In the genomic region with DNA sequence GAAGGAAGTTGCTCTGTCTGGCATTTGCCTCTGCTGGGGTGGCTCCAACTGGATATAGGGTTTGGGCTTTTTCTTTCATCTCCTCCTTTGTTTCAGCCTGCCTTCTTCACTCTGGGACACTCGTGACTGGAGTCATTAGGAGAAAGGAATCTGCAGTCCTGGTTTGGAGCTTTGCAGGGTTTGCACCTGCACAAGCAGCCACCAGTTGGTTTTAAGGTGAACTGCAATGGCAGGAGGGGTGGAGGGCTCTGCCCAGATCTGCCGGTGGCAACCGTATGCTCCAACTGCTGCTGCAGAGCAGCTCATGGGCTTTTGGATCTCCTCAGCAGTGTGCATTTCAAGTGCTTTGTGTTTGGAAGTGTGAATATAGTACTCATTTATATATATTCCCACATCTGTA, we compare ENCODE assay signal across 10 cellular contexts.
DNase-seq lines count a peak whose midpoint lies in the region; ATAC-seq and TF ChIP-seq lines count a peak whose summit lies in the region.
"Had no signal": no experiment of that assay in that cellular context is flagged by ENCODE, and none has a peak within 500 bp of the region (broad histone marks: within the 10 kb centered on the region; RNA-seq: fewer than 3 reads in every experiment).

No MANE protein-coding gene starts in this region.

- CTCF ChIA-PET in CD4-positive, alpha-beta T cell (lab: Charles Lee): interaction anchor here (0.7 to 1.3 kb wide), 4 partner anchors 16 to 289 kb away, joined by 3 to 7 read pairs (median 4); no protein-coding TSS in a partner anchor
- CTCF ChIA-PET in RWPE1 (lab: Yijun Ruan, JAX): interaction anchor here (1.1 kb wide), 1 partner anchor 226 kb away, joined by 3 read pairs; no protein-coding TSS in a partner anchor

- TF ChIP-seq EP300 in esophagus muscularis mucosa (IDR thresholded peaks at IDR 0.05): no peak

- TF ChIP-seq POLR2A in esophagus muscularis mucosa (IDR thresholded peaks at IDR 0.05; ENCODE audit: low read depth): no peak

- no peaks in the 10 kb centered on the region for H3K36me3 ChIP-seq in iPS-20b (ENCODE audit: insufficient read depth, low read depth, low read length)
- H3K36me3 ChIP-seq in esophagus muscularis mucosa: no peaks in the 10 kb centered on the region

- H3K4me3 ChIP-seq in GM12864 (ENCODE audit: low read depth, low read length): no peak overlapping the region
- H3K4me3 ChIP-seq in iPS-20b (ENCODE audit: low read length): peak overlapping the region; percentile 37; the same call in 1 of the 2 replicates
- H3K4me3 ChIP-seq in esophagus muscularis mucosa: no peak overlapping the region

- H3K27me3 Mint-ChIP-seq in CD4-positive, alpha-beta T cell: no peaks in the 10 kb centered on the region

- ATAC-seq in CD4-positive, alpha-beta T cell (ENCODE audit: poor library complexity): no peak
- no peak for ATAC-seq in HG02678 (IDR thresholded peaks at IDR 0.05; ENCODE audit: unreplicated experiment)
- ATAC-seq: Panc1 had no signal

- no peaks in the 10 kb centered on the region for H3K27me3 ChIP-seq in CD4-positive, alpha-beta T cell (ENCODE audit: control insufficient read depth, insufficient read depth, low read length)
- H3K27me3 ChIP-seq in iPS-20b (ENCODE audit: insufficient read depth, low read length) (peaks cover 13% of the 10 kb centered on the region), esophagus muscularis mucosa (no peaks in the 10 kb centered on the region)

- POLR2A ChIA-PET in CD4-positive, alpha-beta T cell (lab: Charles Lee): interaction anchor here (0.8 to 1.6 kb wide), 4 partner anchors 26 to 94 kb away, joined by 3 to 9 read pairs (median 4); no protein-coding TSS in a partner anchor
- POLR2A ChIA-PET in RWPE1 (lab: Yijun Ruan, JAX; ENCODE audit: low non-redundant PET): no interaction called here

- intact Hi-C loops in CD4-positive, alpha-beta T cell (cut with DNase I, micrococcal nuclease): loop anchor here (1.0 to 10.0 kb wide), 3 partner anchors 53 to 1402 kb away; a partner anchor contains a TSS
- intact Hi-C loops in esophagus muscularis mucosa (cut with DNase I): loop anchor here (10.0 kb wide), 2 partner anchors 252 to 792 kb away; a partner anchor contains a TSS

- peak overlapping the region; percentile 87 for H3K4me3 Mint-ChIP-seq in CD4-positive, alpha-beta T cell

- no peaks in the 10 kb centered on the region for H3K9me3 ChIP-seq in CD4-positive, alpha-beta T cell (ENCODE audit: control insufficient read depth, low read length)
- H3K9me3 ChIP-seq in iPS-20b (ENCODE audit: insufficient read depth, low read depth, low read length) (no peaks in the 10 kb centered on the region), esophagus muscularis mucosa (no peaks in the 10 kb centered on the region)

- H3K36me3 Mint-ChIP-seq in CD4-positive, alpha-beta T cell (ENCODE audit: low read depth): peaks cover 15% of the 10 kb centered on the region

- H3K9ac ChIP-seq in iPS-20b (ENCODE audit: low read depth, low read length): no peak overlapping the region

- WGBS in esophagus muscularis mucosa: 85% methylated on average over 3 of the region's 3 CpGs

- no peak overlapping the region for H3K27ac ChIP-seq in CD4-positive, alpha-beta T cell (ENCODE audit: low read depth, low read length)
- H3K27ac ChIP-seq in iPS-20b (ENCODE audit: low read length) (no peak overlapping the region), esophagus muscularis mucosa (replicated peaks in 1 of 4) (no peak overlapping the region), RWPE1 (no peak overlapping the region)

- H3K4me1 ChIP-seq in iPS-20b (ENCODE audit: insufficient read depth, low read length) (peaks cover 20% of the 10 kb centered on the region), esophagus muscularis mucosa (peaks cover 51 to 79% (median 64%) of the 10 kb centered on the region in 4 donors)

- H3K27ac Mint-ChIP-seq in CD4-positive, alpha-beta T cell: peak overlapping the region; percentile 69

- DNase-seq in CD4-positive, alpha-beta T cell: peak in 1 of 10 experiments; percentile 6
- DNase-seq in GM12864 (ENCODE audit: low read depth) (no peak), T follicular helper cell (ENCODE audit: low read depth) (peak; percentile 9), esophagus muscularis mucosa (ENCODE audit: extremely low spot score) (no peak), RWPE1 (ENCODE audit: low spot score) (no peak)
- no peak for DNase-seq in NK-92 treated with Interleukin-12 subunit alpha and Interleukin-12 subunit beta, amount 100 ng/mL, for 24 hours (lab: John Stamatoyannopoulos, UW)
- DNase-seq: erythroblast had no signal

- peaks cover 80% of the 10 kb centered on the region for H3K4me1 Mint-ChIP-seq in CD4-positive, alpha-beta T cell (ENCODE audit: low read depth)

- H3K9me3 Mint-ChIP-seq in CD4-positive, alpha-beta T cell: no peaks in the 10 kb centered on the region

- no peak for TF ChIP-seq CTCF in CD4-positive, alpha-beta T cell (IDR thresholded peaks at IDR 0.05)
- TF ChIP-seq CTCF in GM12864 (IDR thresholded peaks at IDR 0.05; ENCODE audit: low read depth, low read length, missing control alignments) (peak; percentile 34), esophagus muscularis mucosa (IDR thresholded peaks at IDR 0.05) (no peak), RWPE1 (conservative IDR thresholded peaks at IDR 0.05; ENCODE audit: low read depth) (no peak)
